ENCODE assay signal across 19 cellular contexts in the genomic region with DNA sequence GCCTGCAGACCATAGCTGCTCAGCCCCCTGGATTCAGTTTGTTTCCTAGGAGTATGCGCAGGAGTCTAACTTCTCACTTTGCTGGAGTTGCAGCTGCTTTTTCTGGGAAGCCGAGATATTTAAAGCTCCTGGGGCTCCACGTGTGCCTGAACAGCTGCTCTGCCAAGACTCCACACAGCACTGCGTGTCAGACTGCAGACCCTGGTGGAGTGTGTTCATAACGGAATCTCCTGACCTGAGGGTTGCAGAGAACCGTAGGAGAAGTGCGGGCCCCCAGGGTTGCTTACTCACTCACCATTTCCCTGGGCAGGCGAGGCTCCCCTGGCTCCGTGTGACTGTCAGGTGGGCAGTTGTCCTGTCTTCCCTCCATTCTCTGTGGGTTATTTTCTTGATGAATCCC.
DNase-seq lines count a peak whose midpoint lies in the region; ATAC-seq and TF ChIP-seq lines count a peak whose summit lies in the region.
"Had no signal": no experiment of that assay in that cellular context is flagged by ENCODE, and none has a peak within 500 bp of the region (broad histone marks: within the 10 kb centered on the region; RNA-seq: fewer than 3 reads in every experiment).

No MANE protein-coding gene starts in this region.

- H3K4me3 ChIP-seq in heart left ventricle (no peak overlapping the region), choroid plexus epithelial cell (ENCODE audit: low read depth, low read length) (no peak overlapping the region), skeletal muscle cell (ENCODE audit: low read depth, low read length) (no peak overlapping the region), PC-3 (ENCODE audit: low read length) (no peak overlapping the region)
- H3K4me3 ChIP-seq: BLaER1 had no signal

- CTCF ChIA-PET in PC-3 (lab: Charles Lee) = no interaction called here

- no peaks in the 10 kb centered on the region for H3K79me2 ChIP-seq in PC-3 (ENCODE audit: low read length)

- BruUV-seq in PC-3 (replicated peaks; lab: Mats Ljungman, UMichigan) = no TSS peak

- no peak for TF ChIP-seq CTCF in heart left ventricle (IDR thresholded peaks at IDR 0.05)
- no peak for TF ChIP-seq CTCF in choroid plexus epithelial cell (conservative IDR thresholded peaks at IDR 0.05; ENCODE audit: low read depth, low read length)
- TF ChIP-seq CTCF in nephron progenitor cell (IDR thresholded peaks at IDR 0.05) = no peak
- no peak for TF ChIP-seq CTCF in PC-3 (conservative IDR thresholded peaks at IDR 0.05; ENCODE audit: low read depth, low read length)

- no peaks in the 10 kb centered on the region for H3K27me3 Mint-ChIP-seq in nephron progenitor cell (ENCODE audit: low read depth, poor library complexity)
- H3K27me3 Mint-ChIP-seq: CD4-positive, alpha-beta memory T cell had no signal

- no peaks in the 10 kb centered on the region for H4K20me1 ChIP-seq in PC-3 (ENCODE audit: low read length)
- H4K20me1 ChIP-seq: BLaER1 had no signal

- ATAC-seq in heart left ventricle = peak in 3 of 4 donors; percentile 22 to 62 (median 42)
- ATAC-seq in Right ventricle myocardium inferior = no peak
- no peak for ATAC-seq in PC-3
- ATAC-seq: HCT116, HepG2 had no signal

- H3K4me1 Mint-ChIP-seq in nephron progenitor cell = no peaks in the 10 kb centered on the region
- H3K4me1 Mint-ChIP-seq: CD14-positive monocyte; CD4-positive, alpha-beta memory T cell had no signal

- no peaks in the 10 kb centered on the region for H3K9me2 ChIP-seq in PC-3 (replicated peaks; ENCODE audit: low read length)

- no peak overlapping the region for H3K9ac ChIP-seq in PC-3 (ENCODE audit: low read length)
- H3K9ac ChIP-seq: BLaER1 had no signal

- H3K9me3 Mint-ChIP-seq in nephron progenitor cell = peaks cover 27% of the 10 kb centered on the region

- no peak overlapping the region for H3K27ac Mint-ChIP-seq in nephron progenitor cell
- H3K27ac Mint-ChIP-seq: CD4-positive, alpha-beta memory T cell; HFFc6 had no signal

- H3K36me3 ChIP-seq in heart left ventricle = no peaks in the 10 kb centered on the region
- H3K36me3 ChIP-seq in PC-3 (ENCODE audit: low read depth, low read length) = no peaks in the 10 kb centered on the region
- H3K36me3 ChIP-seq: BLaER1 had no signal

- H3K9me3 ChIP-seq in heart left ventricle (peaks cover 0 to 14% (median 0%) of the 10 kb centered on the region in 12 donors), PC-3 (ENCODE audit: low read length) (peaks cover 6% of the 10 kb centered on the region)

- WGBS in heart left ventricle, 4 donors = 29 to 62% (median 51%) methylated on average over 5 to 9 of the region's 9 CpGs

- POLR2A ChIA-PET in PC-3 (lab: Charles Lee; ENCODE audit: unreplicated experiment) = no interaction called here

- H3K36me3 Mint-ChIP-seq in nephron progenitor cell (ENCODE audit: low read depth) = peaks cover 8% of the 10 kb centered on the region
- H3K36me3 Mint-ChIP-seq: CD14-positive monocyte; CD4-positive, alpha-beta memory T cell had no signal

- H3K4me1 ChIP-seq in heart left ventricle (peaks cover 0 to 4% (median 0%) of the 10 kb centered on the region in 12 donors), PC-3 (ENCODE audit: insufficient read depth, low read length) (no peaks in the 10 kb centered on the region)
- H3K4me1 ChIP-seq: BLaER1 had no signal

- H3K4me3 Mint-ChIP-seq in nephron progenitor cell = no peak overlapping the region
- H3K4me3 Mint-ChIP-seq: CD14-positive monocyte; CD4-positive, alpha-beta memory T cell; HFFc6 had no signal

- H3K4me2 ChIP-seq in PC-3 (ENCODE audit: low read length) = no peak overlapping the region
- H3K4me2 ChIP-seq: BLaER1 had no signal

- intact Hi-C loops in heart left ventricle (cut with DNase I) (no loop called here), Right ventricle myocardium inferior (cut with DNase I) (no loop called here), PC-3 (cut with micrococcal nuclease) (no loop called here)

- no peaks in the 10 kb centered on the region for H3F3A ChIP-seq in PC-3 (ENCODE audit: low read length, unreplicated experiment)

- H2AFZ ChIP-seq in PC-3 (ENCODE audit: low read length) = no peak overlapping the region

- DNase-seq in heart left ventricle (no peak), Right ventricle myocardium inferior (ENCODE audit: missing footprints) (no peak), choroid plexus epithelial cell (ENCODE audit: low read depth) (peak; percentile 48), skeletal muscle cell (ENCODE audit: low read depth) (peak; percentile 0), nephron progenitor cell (no peak), PC-3 (no peak), SK-N-DZ (ENCODE audit: low spot score) (no peak)
- DNase-seq: 8988T; CD4-positive, alpha-beta memory T cell; DMS153; DMS79; GDM1; GOT3; H7; HFFc6 had no signal

- H3K27ac ChIP-seq in heart left ventricle = no peak overlapping the region
- H3K27ac ChIP-seq in PC-3 (ENCODE audit: low read length) = no peak overlapping the region
- H3K27ac ChIP-seq: BLaER1 had no signal

- no peaks in the 10 kb centered on the region for H3K27me3 ChIP-seq in heart left ventricle
- H3K27me3 ChIP-seq in PC-3 (ENCODE audit: low read length) = no peaks in the 10 kb centered on the region
- H3K27me3 ChIP-seq: BLaER1 had no signal

- no peak for TF ChIP-seq POLR2A in heart left ventricle (IDR thresholded peaks at IDR 0.05)

Comparison
In these comparisons a context has a peak if more than half of its experiments do, and no peak if none do; other contexts are left out.
1. ATAC-seq: peak in heart left ventricle (3 of 4); none in Right ventricle myocardium inferior (single experiment) and PC-3 (single experiment).
2. DNase-seq: peak in choroid plexus epithelial cell (single experiment) and skeletal muscle cell (single experiment); none in heart left ventricle (0 of 5), Right ventricle myocardium inferior (single experiment), nephron progenitor cell (single experiment), PC-3 (single experiment) and SK-N-DZ (single experiment).